32 cellular contexts compared by ENCODE assay signal in the genomic region with DNA sequence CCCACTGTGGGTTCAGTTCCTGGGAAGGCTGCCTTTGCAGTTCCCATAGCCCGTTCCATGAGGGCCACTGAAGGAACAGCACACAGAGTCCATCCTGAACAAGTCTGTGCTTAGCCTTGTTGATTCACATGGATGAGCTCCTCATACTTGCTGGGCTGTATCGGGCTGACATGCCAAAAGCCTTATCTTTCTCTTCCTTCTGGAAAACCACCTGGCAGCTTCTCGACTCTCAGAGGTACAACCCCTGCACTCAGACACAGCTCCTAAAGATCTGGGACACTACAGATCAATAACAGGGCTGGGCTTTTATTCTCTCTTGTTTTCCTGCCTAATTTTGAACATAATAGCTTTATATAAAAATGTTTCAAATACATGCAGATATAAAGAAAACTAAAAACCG.
"Had no signal": no experiment of that assay in that cellular context is flagged by ENCODE, and none has a peak within 500 bp of the region (broad histone marks: within the 10 kb centered on the region; RNA-seq: fewer than 3 reads in every experiment).

No MANE protein-coding gene starts in this region.

- FAIRE-seq: TTC549 had no signal

- H3K4me1 ChIP-seq: ascending aorta had no signal

- H3K27ac Mint-ChIP-seq: activated B cell treated with CpG ODN at 0.5 μM for 24 hours; activated CD4-positive, alpha-beta memory T cell treated with anti-CD3 and anti-CD28 coated beads for 36 hours; activated CD4-positive, alpha-beta T cell treated with anti-CD3 and anti-CD28 coated beads, Interleukin-2, amount 10 ng/mL, durations not matched to agents 24 days and 14 days; activated CD8-positive, alpha-beta T cell treated with anti-CD3 and anti-CD28 coated beads for 36 hours; activated naive CD4-positive, alpha-beta T cell treated with anti-CD3 and anti-CD28 coated beads, Interleukin-2, amount 10 ng/mL, durations not matched to agents 7 days and 5 days; activated naive CD4-positive, alpha-beta T cell treated with anti-CD3 and anti-CD28 coated beads, Interleukin-2, amount 50 U/mL, for 24 hours; activated naive CD8-positive, alpha-beta T cell; activated naive CD8-positive, alpha-beta T cell treated with anti-CD3 and anti-CD28 coated beads, Interleukin-2, amount 10 ng/mL, durations not matched to agents 7 days and 5 days; activated naive CD8-positive, alpha-beta T cell treated with anti-CD3 and anti-CD28 coated beads, Interleukin-2, amount 50 U/mL, for 24 hours; activated T-cell treated with anti-CD3 and anti-CD28 coated beads, Interleukin-2, amount 50 U/mL, for 72 hours; activated T-helper 2 cell treated with anti-CD3 and anti-CD28 coated beads, Interferon-gamma antibody, Interleukin-2, Interleukin-4, amounts not matched to agents 10 μg/mL and 5 μg/mL and 100 μg/mL, durations not matched to agents 14 hours and 24 hours and 36 hours; brain; T-cell; T-helper 17 cell had no signal

- H3K27me3 Mint-ChIP-seq: activated CD4-positive, alpha-beta T cell treated with anti-CD3 and anti-CD28 coated beads, Interleukin-2, amount 10 ng/mL, durations not matched to agents 24 days and 14 days; activated CD8-positive, alpha-beta T cell treated with anti-CD3 and anti-CD28 coated beads for 36 hours; activated naive CD4-positive, alpha-beta T cell treated with anti-CD3 and anti-CD28 coated beads, Interleukin-2, amount 10 ng/mL, durations not matched to agents 7 days and 5 days; activated naive CD4-positive, alpha-beta T cell treated with anti-CD3 and anti-CD28 coated beads, Interleukin-2, amount 50 U/mL, for 24 hours; activated naive CD8-positive, alpha-beta T cell; activated naive CD8-positive, alpha-beta T cell treated with anti-CD3 and anti-CD28 coated beads, Interleukin-2, amount 10 ng/mL, durations not matched to agents 7 days and 5 days; brain; T-cell had no signal

- H3K27ac ChIP-seq: ascending aorta, VCaP had no signal

- DNase-seq: activated B cell treated with CpG ODN at 0.5 μM for 24 hours; activated CD4-positive, alpha-beta memory T cell treated with anti-CD3 and anti-CD28 coated beads for 36 hours; activated CD4-positive, alpha-beta T cell treated with anti-CD3 and anti-CD28 coated beads for 4 hours; activated CD4-positive, alpha-beta T cell treated with anti-CD3 and anti-CD28 coated beads, Interleukin-2, amount 10 ng/mL, durations not matched to agents 24 days and 14 days; activated CD4-positive, alpha-beta T cell treated with anti-CD3 and anti-CD28 coated beads, Interleukin-2, amount 50 U/mL, for 1 hour; activated CD4-positive, alpha-beta T cell treated with anti-CD3 and anti-CD28 coated beads, Interleukin-2, amount 50 U/mL, for 4 hours; activated CD4-positive, CD25-positive, alpha-beta regulatory T cell treated with anti-CD3 and anti-CD28 coated beads, Interleukin-2, amount 50 U/mL, for 72 hours; activated CD8-positive, alpha-beta memory T cell treated with anti-CD3 and anti-CD28 coated beads, Interleukin-2, amount 50 U/mL, for 4 hours; activated CD8-positive, alpha-beta T cell treated with anti-CD3 and anti-CD28 coated beads for 36 hours; activated effector memory CD4-positive, alpha-beta T cell treated with Interleukin-2 at 50 U/mL for 16 hours; activated gamma-delta T cell; activated naive CD4-positive, alpha-beta T cell treated with anti-CD3 and anti-CD28 coated beads, Interleukin-2, amount 10 ng/mL, durations not matched to agents 7 days and 5 days; activated naive CD4-positive, alpha-beta T cell treated with Interleukin-2 at 50 U/mL for 16 hours; activated naive CD8-positive, alpha-beta T cell treated with anti-CD3 and anti-CD28 coated beads, Interleukin-2, amount 10 ng/mL, durations not matched to agents 7 days and 5 days; activated naive CD8-positive, alpha-beta T cell treated with anti-CD3 and anti-CD28 coated beads, Interleukin-2, amount 50 U/mL, for 24 hours; activated T-cell treated with anti-CD3 and anti-CD28 coated beads for 4 hours; activated T-cell treated with anti-CD3 and anti-CD28 coated beads, Interleukin-2, amount 50 U/mL, for 1 hour; activated T-cell treated with anti-CD3 and anti-CD28 coated beads, Interleukin-2, amount 50 U/mL, for 4 hours; activated T-cell treated with anti-CD3 and anti-CD28 coated beads, Interleukin-2, amount 50 U/mL, for 72 hours; amygdala; anterior cingulate cortex; central memory CD4-positive, alpha-beta T cell; T-cell; T-helper 17 cell; T-helper 9 cell had no signal

- H3K4me3 Mint-ChIP-seq: activated B cell treated with CpG ODN at 0.5 μM for 24 hours; activated CD4-positive, alpha-beta memory T cell treated with anti-CD3 and anti-CD28 coated beads for 36 hours; activated CD4-positive, alpha-beta T cell treated with anti-CD3 and anti-CD28 coated beads, Interleukin-2, amount 10 ng/mL, durations not matched to agents 24 days and 14 days; activated CD8-positive, alpha-beta T cell treated with anti-CD3 and anti-CD28 coated beads for 36 hours; activated naive CD4-positive, alpha-beta T cell treated with anti-CD3 and anti-CD28 coated beads, Interleukin-2, amount 10 ng/mL, durations not matched to agents 7 days and 5 days; activated naive CD4-positive, alpha-beta T cell treated with anti-CD3 and anti-CD28 coated beads, Interleukin-2, amount 50 U/mL, for 24 hours; activated naive CD8-positive, alpha-beta T cell; activated naive CD8-positive, alpha-beta T cell treated with anti-CD3 and anti-CD28 coated beads, Interleukin-2, amount 10 ng/mL, durations not matched to agents 7 days and 5 days; activated naive CD8-positive, alpha-beta T cell treated with anti-CD3 and anti-CD28 coated beads, Interleukin-2, amount 50 U/mL, for 24 hours; activated T-cell treated with anti-CD3 and anti-CD28 coated beads, Interleukin-2, amount 50 U/mL, for 4 hours; activated T-cell treated with anti-CD3 and anti-CD28 coated beads, Interleukin-2, amount 50 U/mL, for 72 hours; brain; T-cell; T-helper 17 cell had no signal

- H3K4me1 Mint-ChIP-seq: activated B cell treated with CpG ODN at 0.5 μM for 24 hours; activated CD4-positive, alpha-beta T cell treated with anti-CD3 and anti-CD28 coated beads, Interleukin-2, amount 10 ng/mL, durations not matched to agents 24 days and 14 days; activated naive CD4-positive, alpha-beta T cell treated with anti-CD3 and anti-CD28 coated beads, Interleukin-2, amount 10 ng/mL, durations not matched to agents 7 days and 5 days; activated naive CD4-positive, alpha-beta T cell treated with anti-CD3 and anti-CD28 coated beads, Interleukin-2, amount 50 U/mL, for 24 hours; activated naive CD8-positive, alpha-beta T cell treated with anti-CD3 and anti-CD28 coated beads, Interleukin-2, amount 10 ng/mL, durations not matched to agents 7 days and 5 days; activated naive CD8-positive, alpha-beta T cell treated with anti-CD3 and anti-CD28 coated beads, Interleukin-2, amount 50 U/mL, for 24 hours; brain; T-cell; T-helper 17 cell had no signal

- H3K9me3 ChIP-seq: ascending aorta had no signal

- H3K4me3 ChIP-seq: ascending aorta had no signal

- H3K9me3 Mint-ChIP-seq: activated B cell treated with CpG ODN at 0.5 μM for 24 hours; activated CD4-positive, alpha-beta memory T cell treated with anti-CD3 and anti-CD28 coated beads for 36 hours; activated CD4-positive, alpha-beta T cell treated with anti-CD3 and anti-CD28 coated beads, Interleukin-2, amount 10 ng/mL, durations not matched to agents 24 days and 14 days; activated CD8-positive, alpha-beta T cell treated with anti-CD3 and anti-CD28 coated beads for 36 hours; activated naive CD4-positive, alpha-beta T cell treated with anti-CD3 and anti-CD28 coated beads, Interleukin-2, amount 10 ng/mL, durations not matched to agents 7 days and 5 days; activated naive CD4-positive, alpha-beta T cell treated with anti-CD3 and anti-CD28 coated beads, Interleukin-2, amount 50 U/mL, for 24 hours; activated naive CD8-positive, alpha-beta T cell treated with anti-CD3 and anti-CD28 coated beads, Interleukin-2, amount 10 ng/mL, durations not matched to agents 7 days and 5 days; activated naive CD8-positive, alpha-beta T cell treated with anti-CD3 and anti-CD28 coated beads, Interleukin-2, amount 50 U/mL, for 24 hours; activated T-cell treated with anti-CD3 and anti-CD28 coated beads, Interleukin-2, amount 50 U/mL, for 4 hours; activated T-cell treated with anti-CD3 and anti-CD28 coated beads, Interleukin-2, amount 50 U/mL, for 72 hours; activated T-helper 2 cell treated with anti-CD3 and anti-CD28 coated beads, Interferon-gamma antibody, Interleukin-2, Interleukin-4, amounts not matched to agents 10 μg/mL and 5 μg/mL and 100 μg/mL, durations not matched to agents 14 hours and 24 hours and 36 hours; brain; T-cell had no signal

- H3K27me3 ChIP-seq: ascending aorta had no signal

- H3K36me3 Mint-ChIP-seq: activated CD4-positive, alpha-beta memory T cell treated with anti-CD3 and anti-CD28 coated beads for 36 hours; activated naive CD4-positive, alpha-beta T cell treated with anti-CD3 and anti-CD28 coated beads, Interleukin-2, amount 10 ng/mL, durations not matched to agents 7 days and 5 days; activated naive CD4-positive, alpha-beta T cell treated with anti-CD3 and anti-CD28 coated beads, Interleukin-2, amount 50 U/mL, for 24 hours; activated naive CD8-positive, alpha-beta T cell; activated naive CD8-positive, alpha-beta T cell treated with anti-CD3 and anti-CD28 coated beads, Interleukin-2, amount 10 ng/mL, durations not matched to agents 7 days and 5 days; T-cell had no signal

- ATAC-seq: activated CD8-positive, alpha-beta T cell treated with anti-CD3 and anti-CD28 coated beads for 36 hours; activated naive CD8-positive, alpha-beta T cell treated with anti-CD3 and anti-CD28 coated beads, Interleukin-2, amount 50 U/mL, for 24 hours; activated T-cell treated with anti-CD3 and anti-CD28 coated beads, Interleukin-2, amount 50 U/mL, for 4 hours; activated T-cell treated with anti-CD3 and anti-CD28 coated beads, Interleukin-2, amount 50 U/mL, for 72 hours; T-cell; T-helper 17 cell had no signal
